1 cellular context compared by ENCODE assay signal in genomic region chr17:63600569-63601438, GRCh38.
TF ChIP-seq lines count a peak whose summit lies in the region.

TSS of gene TACO1 (plus strand) at chr17:63600895. CDS start at chr17:63601084, 189 bp downstream.

TF ChIP-seq in GM23338, 12 proteins besides CTCF, POLR2A, EP300 and RAD21 (continued from another document):
- TF ChIP-seq REST (IDR thresholded peaks at IDR 0.05; ENCODE audit: unreplicated experiment) = no peak
- TF ChIP-seq EZH2 (IDR thresholded peaks at IDR 0.05; ENCODE audit: low read depth, unreplicated experiment) = no peak
- no peak for TF ChIP-seq STAT1 (IDR thresholded peaks at IDR 0.05; ENCODE audit: unreplicated experiment)
- no peak for TF ChIP-seq JUNB (IDR thresholded peaks at IDR 0.05; ENCODE audit: unreplicated experiment)
- peak; percentile 82 for TF ChIP-seq ETS1 (IDR thresholded peaks at IDR 0.05)
- TF ChIP-seq, protein P1, sequence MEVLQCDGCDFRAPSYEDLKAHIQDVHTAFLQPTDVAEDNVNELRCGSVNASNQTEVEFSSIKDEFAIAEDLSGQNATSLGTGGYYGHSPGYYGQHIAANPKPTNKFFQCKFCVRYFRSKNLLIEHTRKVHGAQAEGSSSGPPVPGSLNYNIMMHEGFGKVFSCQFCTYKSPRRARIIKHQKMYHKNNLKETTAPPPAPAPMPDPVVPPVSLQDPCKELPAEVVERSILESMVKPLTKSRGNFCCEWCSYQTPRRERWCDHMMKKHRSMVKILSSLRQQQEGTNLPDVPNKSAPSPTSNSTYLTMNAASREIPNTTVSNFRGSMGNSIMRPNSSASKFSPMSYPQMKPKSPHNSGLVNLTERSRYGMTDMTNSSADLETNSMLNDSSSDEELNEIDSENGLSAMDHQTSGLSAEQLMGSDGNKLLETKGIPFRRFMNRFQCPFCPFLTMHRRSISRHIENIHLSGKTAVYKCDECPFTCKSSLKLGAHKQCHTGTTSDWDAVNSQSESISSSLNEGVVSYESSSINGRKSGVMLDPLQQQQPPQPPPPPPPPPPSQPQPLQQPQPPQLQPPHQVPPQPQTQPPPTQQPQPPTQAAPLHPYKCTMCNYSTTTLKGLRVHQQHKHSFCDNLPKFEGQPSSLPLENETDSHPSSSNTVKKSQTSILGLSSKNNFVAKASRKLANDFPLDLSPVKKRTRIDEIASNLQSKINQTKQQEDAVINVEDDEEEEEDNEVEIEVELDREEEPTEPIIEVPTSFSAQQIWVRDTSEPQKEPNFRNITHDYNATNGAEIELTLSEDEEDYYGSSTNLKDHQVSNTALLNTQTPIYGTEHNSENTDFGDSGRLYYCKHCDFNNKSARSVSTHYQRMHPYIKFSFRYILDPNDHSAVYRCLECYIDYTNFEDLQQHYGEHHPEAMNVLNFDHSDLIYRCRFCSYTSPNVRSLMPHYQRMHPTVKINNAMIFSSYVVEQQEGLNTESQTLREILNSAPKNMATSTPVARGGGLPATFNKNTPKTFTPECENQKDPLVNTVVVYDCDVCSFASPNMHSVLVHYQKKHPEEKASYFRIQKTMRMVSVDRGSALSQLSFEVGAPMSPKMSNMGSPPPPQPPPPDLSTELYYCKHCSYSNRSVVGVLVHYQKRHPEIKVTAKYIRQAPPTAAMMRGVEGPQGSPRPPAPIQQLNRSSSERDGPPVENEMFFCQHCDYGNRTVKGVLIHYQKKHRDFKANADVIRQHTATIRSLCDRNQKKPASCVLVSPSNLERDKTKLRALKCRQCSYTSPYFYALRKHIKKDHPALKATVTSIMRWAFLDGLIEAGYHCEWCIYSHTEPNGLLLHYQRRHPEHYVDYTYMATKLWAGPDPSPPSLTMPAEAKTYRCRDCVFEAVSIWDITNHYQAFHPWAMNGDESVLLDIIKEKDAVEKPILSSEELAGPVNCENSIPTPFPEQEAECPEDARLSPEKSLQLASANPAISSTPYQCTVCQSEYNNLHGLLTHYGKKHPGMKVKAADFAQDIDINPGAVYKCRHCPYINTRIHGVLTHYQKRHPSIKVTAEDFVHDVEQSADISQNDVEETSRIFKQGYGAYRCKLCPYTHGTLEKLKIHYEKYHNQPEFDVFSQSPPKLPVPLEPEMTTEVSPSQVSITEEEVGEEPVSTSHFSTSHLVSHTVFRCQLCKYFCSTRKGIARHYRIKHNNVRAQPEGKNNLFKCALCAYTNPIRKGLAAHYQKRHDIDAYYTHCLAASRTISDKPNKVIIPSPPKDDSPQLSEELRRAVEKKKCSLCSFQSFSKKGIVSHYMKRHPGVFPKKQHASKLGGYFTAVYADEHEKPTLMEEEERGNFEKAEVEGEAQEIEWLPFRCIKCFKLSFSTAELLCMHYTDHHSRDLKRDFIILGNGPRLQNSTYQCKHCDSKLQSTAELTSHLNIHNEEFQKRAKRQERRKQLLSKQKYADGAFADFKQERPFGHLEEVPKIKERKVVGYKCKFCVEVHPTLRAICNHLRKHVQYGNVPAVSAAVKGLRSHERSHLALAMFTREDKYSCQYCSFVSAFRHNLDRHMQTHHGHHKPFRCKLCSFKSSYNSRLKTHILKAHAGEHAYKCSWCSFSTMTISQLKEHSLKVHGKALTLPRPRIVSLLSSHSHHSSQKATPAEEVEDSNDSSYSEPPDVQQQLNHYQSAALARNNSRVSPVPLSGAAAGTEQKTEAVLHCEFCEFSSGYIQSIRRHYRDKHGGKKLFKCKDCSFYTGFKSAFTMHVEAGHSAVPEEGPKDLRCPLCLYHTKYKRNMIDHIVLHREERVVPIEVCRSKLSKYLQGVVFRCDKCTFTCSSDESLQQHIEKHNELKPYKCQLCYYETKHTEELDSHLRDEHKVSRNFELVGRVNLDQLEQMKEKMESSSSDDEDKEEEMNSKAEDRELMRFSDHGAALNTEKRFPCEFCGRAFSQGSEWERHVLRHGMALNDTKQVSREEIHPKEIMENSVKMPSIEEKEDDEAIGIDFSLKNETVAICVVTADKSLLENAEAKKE (CRISPR knock-in tag; IDR thresholded peaks at IDR 0.05) = no peak
